In genomic region chr13:94556016-94556415, GRCh38 we compare ENCODE assay signal across 23 cellular contexts.
"Had no signal": no experiment of that assay in that cellular context is flagged by ENCODE, and none has a peak within 500 bp of the region (broad histone marks: within the 10 kb centered on the region; RNA-seq: fewer than 3 reads in every experiment).

No MANE protein-coding gene starts in this region.

- H3K4me3 Mint-ChIP-seq: activated CD4-positive, alpha-beta T cell treated with anti-CD3 and anti-CD28 coated beads for 36 hours; activated CD8-positive, alpha-beta T cell treated with anti-CD3 and anti-CD28 coated beads for 36 hours; activated naive CD4-positive, alpha-beta T cell treated with anti-CD3 and anti-CD28 coated beads, Interleukin-2, amount 10 ng/mL, durations not matched to agents 7 days and 5 days; activated naive CD8-positive, alpha-beta T cell treated with anti-CD3 and anti-CD28 coated beads for 36 hours; activated T-cell treated with anti-CD3 and anti-CD28 coated beads, Interleukin-2, amount 50 U/mL, for 72 hours; IgD-negative memory B cell had no signal

- H3K36me3 ChIP-seq: breast epithelium had no signal

- H2AFZ ChIP-seq: PC-9 had no signal

- H3K9me3 Mint-ChIP-seq: activated T-cell treated with anti-CD3 and anti-CD28 coated beads, Interleukin-2, amount 50 U/mL, for 72 hours; activated T-helper 2 cell treated with anti-CD3 and anti-CD28 coated beads, Interferon-gamma antibody, Interleukin-2, Interleukin-4, amounts not matched to agents 10 μg/mL and 5 μg/mL and 100 μg/mL, durations not matched to agents 14 hours and 24 hours and 36 hours; IgD-negative memory B cell had no signal

- H3K4me1 ChIP-seq: breast epithelium had no signal

- H3K27me3 Mint-ChIP-seq: activated CD4-positive, alpha-beta T cell treated with anti-CD3 and anti-CD28 coated beads for 36 hours; activated CD8-positive, alpha-beta T cell treated with anti-CD3 and anti-CD28 coated beads for 36 hours; activated naive CD4-positive, alpha-beta T cell treated with anti-CD3 and anti-CD28 coated beads, Interleukin-2, amount 10 ng/mL, durations not matched to agents 7 days and 5 days; activated naive CD8-positive, alpha-beta T cell treated with anti-CD3 and anti-CD28 coated beads for 36 hours; IgD-negative memory B cell had no signal

- H3K4me2 ChIP-seq: PC-9, SK-N-SH had no signal

- H3K27ac ChIP-seq: PC-9, VCaP had no signal

- H3K9me3 ChIP-seq: breast epithelium, SK-N-SH had no signal

- H3K36me3 Mint-ChIP-seq: IgD-negative memory B cell had no signal

- H3K4me3 ChIP-seq: breast epithelium, PC-9 had no signal

- H3K27me3 ChIP-seq: breast epithelium had no signal

- H3K27ac Mint-ChIP-seq: activated CD4-positive, alpha-beta T cell treated with anti-CD3 and anti-CD28 coated beads for 36 hours; activated CD8-positive, alpha-beta T cell treated with anti-CD3 and anti-CD28 coated beads for 36 hours; activated naive CD4-positive, alpha-beta T cell treated with anti-CD3 and anti-CD28 coated beads, Interleukin-2, amount 10 ng/mL, durations not matched to agents 7 days and 5 days; activated naive CD8-positive, alpha-beta T cell treated with anti-CD3 and anti-CD28 coated beads for 36 hours; activated T-cell treated with anti-CD3 and anti-CD28 coated beads, Interleukin-2, amount 50 U/mL, for 72 hours; activated T-helper 2 cell treated with anti-CD3 and anti-CD28 coated beads, Interferon-gamma antibody, Interleukin-2, Interleukin-4, amounts not matched to agents 10 μg/mL and 5 μg/mL and 100 μg/mL, durations not matched to agents 14 hours and 24 hours and 36 hours; IgD-negative memory B cell had no signal

- H3K9me2 ChIP-seq: SK-N-SH had no signal

- DNase-seq: activated CD4-positive, alpha-beta T cell treated with anti-CD3 and anti-CD28 coated beads for 36 hours; activated CD8-positive, alpha-beta memory T cell treated with anti-CD3 and anti-CD28 coated beads, Interleukin-2, amount 50 U/mL, for 4 hours; activated CD8-positive, alpha-beta T cell treated with anti-CD3 and anti-CD28 coated beads for 36 hours; activated gamma-delta T cell treated with Interleukin-2 at 50 U/mL for 16 hours; activated naive CD4-positive, alpha-beta T cell treated with anti-CD3 and anti-CD28 coated beads, Interleukin-2, amount 10 ng/mL, durations not matched to agents 7 days and 5 days; activated naive CD8-positive, alpha-beta T cell treated with anti-CD3 and anti-CD28 coated beads for 36 hours; activated T-cell treated with anti-CD3 and anti-CD28 coated beads, Interleukin-2, amount 50 U/mL, for 72 hours; anterior cingulate cortex; central memory CD4-positive, alpha-beta T cell; KG1; NCI-H1092; NCI-H1417; NCI-H2029; NCI-H2107; NCI-H226; NCI-H526 treated with DMSO at 0.1 percent for 48 hours; SK-N-SH; T-helper 1 cell had no signal

- H3K9ac ChIP-seq: SK-N-SH had no signal

- ATAC-seq: activated CD4-positive, alpha-beta T cell treated with anti-CD3 and anti-CD28 coated beads for 36 hours; activated CD8-positive, alpha-beta T cell treated with anti-CD3 and anti-CD28 coated beads for 36 hours; activated T-cell treated with anti-CD3 and anti-CD28 coated beads, Interleukin-2, amount 50 U/mL, for 72 hours had no signal
